In the genomic region with DNA sequence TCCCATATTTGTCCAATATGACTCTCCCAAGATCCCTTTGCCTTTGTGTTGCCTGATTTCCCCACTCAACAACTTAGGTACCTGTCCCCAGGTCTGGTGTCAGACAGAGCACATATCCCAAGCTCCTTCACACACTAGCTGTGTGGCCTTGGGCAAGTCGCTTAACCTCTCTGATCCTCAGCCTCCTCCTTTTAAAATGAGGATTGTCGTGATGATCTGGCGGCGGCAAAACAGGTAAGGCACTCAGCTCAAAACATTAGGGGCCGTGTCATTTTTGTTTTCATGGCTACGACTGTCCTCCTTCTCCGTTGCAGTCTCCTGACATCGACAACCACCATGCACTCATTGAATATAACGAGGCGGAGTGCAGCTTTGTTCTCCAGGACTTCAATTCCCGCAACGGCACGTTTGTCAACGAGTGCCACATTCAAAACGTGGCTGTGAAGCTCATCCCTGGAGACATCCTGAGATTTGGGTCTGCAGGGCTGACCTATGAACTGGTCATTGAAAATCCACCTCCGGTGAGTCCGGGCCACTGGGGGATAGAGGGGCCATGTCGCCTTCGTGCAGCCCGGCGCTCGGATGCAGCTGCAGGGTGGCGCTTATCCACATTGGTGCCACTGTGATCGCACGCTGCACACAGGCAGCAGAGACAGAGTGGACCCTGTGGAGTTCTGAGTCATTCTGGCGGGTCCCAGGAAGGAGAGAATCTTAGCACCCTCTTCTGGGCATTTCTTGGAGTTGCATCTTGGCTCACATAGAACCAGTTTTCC, we compare ENCODE assay signal across 1 cellular context.
TF ChIP-seq lines count a peak whose summit lies in the region.

No MANE protein-coding gene starts in this region.

TF ChIP-seq in HCT116, 20 proteins besides CTCF, POLR2A, EP300 and RAD21:
- TF ChIP-seq YY1 (IDR thresholded peaks at IDR 0.05; ENCODE audit: extremely low read depth, insufficient replicate concordance, low read depth, low read length) (peak; percentile 53), SIN3A (IDR thresholded peaks at IDR 0.05; ENCODE audit: low read depth) (0 out of 2 replicates have a peak, but pooled peaks have one; percentile 57), SP1 (IDR thresholded peaks at IDR 0.05; ENCODE audit: low read depth) (0 out of 2 replicates have a peak, but pooled peaks have one; percentile 18), CBX3 (IDR thresholded peaks at IDR 0.05; ENCODE audit: low read depth) (peak; percentile 94), POLR2AphosphoS5 (IDR thresholded peaks at IDR 0.05; ENCODE audit: low read depth, low read length) (no peak), EGR1 (IDR thresholded peaks at IDR 0.05; ENCODE audit: low read depth) (no peak), ZNF274 (IDR thresholded peaks at IDR 0.05; ENCODE audit: low read depth, low read length) (no peak), EZH2 (IDR thresholded peaks at IDR 0.05) (no peak), TCF7L2 (IDR thresholded peaks at IDR 0.05; ENCODE audit: borderline replicate concordance, extremely low read depth, insufficient read depth, insufficient read length) (no peak), EZH2phosphoT487 (IDR thresholded peaks at IDR 0.05; ENCODE audit: borderline replicate concordance) (no peak), ZFX (IDR thresholded peaks at IDR 0.05) (no peak), ELF1 (IDR thresholded peaks at IDR 0.05; ENCODE audit: borderline replicate concordance, low read depth) (no peak), FOSL1 (IDR thresholded peaks at IDR 0.05; ENCODE audit: low read depth) (peak; percentile 59), REST (IDR thresholded peaks at IDR 0.05; ENCODE audit: low read depth) (no peak), SRF (IDR thresholded peaks at IDR 0.05; ENCODE audit: low read depth) (peak; percentile 95; the same call in 1 of the 2 replicates), CEBPB (IDR thresholded peaks at IDR 0.05; ENCODE audit: low read depth) (no peak), JUND (IDR thresholded peaks at IDR 0.05) (peak; percentile 49)
- TF ChIP-seq, protein P1, sequence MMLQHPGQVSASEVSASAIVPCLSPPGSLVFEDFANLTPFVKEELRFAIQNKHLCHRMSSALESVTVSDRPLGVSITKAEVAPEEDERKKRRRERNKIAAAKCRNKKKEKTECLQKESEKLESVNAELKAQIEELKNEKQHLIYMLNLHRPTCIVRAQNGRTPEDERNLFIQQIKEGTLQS (IDR thresholded peaks at IDR 0.05), result no peak
- TF ChIP-seq, protein P2, sequence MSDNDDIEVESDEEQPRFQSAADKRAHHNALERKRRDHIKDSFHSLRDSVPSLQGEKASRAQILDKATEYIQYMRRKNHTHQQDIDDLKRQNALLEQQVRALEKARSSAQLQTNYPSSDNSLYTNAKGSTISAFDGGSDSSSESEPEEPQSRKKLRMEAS (IDR thresholded peaks at IDR 0.05), result peak; percentile 58
- TF ChIP-seq, protein P3, sequence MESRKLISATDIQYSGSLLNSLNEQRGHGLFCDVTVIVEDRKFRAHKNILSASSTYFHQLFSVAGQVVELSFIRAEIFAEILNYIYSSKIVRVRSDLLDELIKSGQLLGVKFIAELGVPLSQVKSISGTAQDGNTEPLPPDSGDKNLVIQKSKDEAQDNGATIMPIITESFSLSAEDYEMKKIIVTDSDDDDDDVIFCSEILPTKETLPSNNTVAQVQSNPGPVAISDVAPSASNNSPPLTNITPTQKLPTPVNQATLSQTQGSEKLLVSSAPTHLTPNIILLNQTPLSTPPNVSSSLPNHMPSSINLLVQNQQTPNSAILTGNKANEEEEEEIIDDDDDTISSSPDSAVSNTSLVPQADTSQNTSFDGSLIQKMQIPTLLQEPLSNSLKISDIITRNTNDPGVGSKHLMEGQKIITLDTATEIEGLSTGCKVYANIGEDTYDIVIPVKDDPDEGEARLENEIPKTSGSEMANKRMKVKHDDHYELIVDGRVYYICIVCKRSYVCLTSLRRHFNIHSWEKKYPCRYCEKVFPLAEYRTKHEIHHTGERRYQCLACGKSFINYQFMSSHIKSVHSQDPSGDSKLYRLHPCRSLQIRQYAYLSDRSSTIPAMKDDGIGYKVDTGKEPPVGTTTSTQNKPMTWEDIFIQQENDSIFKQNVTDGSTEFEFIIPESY (IDR thresholded peaks at IDR 0.05; ENCODE audit: extremely low read depth, insufficient replicate concordance, low read length), result no peak
TF ChIP-seq in HCT116: peak in this region for 8.
